In genomic region chr1:212649020-212649419, GRCh38 we compare ENCODE assay signal across 15 cellular contexts. TPM values are rescaled to one million over a fixed set of nuclear protein-coding genes. Genes with fewer than 3 reads are reported as not detected.
A peak's percentile ranks its signal among the peaks of the same experiment; 100 is the strongest.
DNase-seq lines count a peak whose midpoint lies in the region; ATAC-seq and TF ChIP-seq lines count a peak whose summit lies in the region.
"Had no signal": no experiment of that assay in that cellular context is flagged by ENCODE, and none has a peak within 500 bp of the region (broad histone marks: within the 10 kb centered on the region; RNA-seq: fewer than 3 reads in every experiment).

No MANE protein-coding gene starts in this region.

- no peak overlapping the region for H3K14ac ChIP-seq in IMR-90 (replicated peaks; ENCODE audit: low read depth, low read length)

- H3K9me3 Mint-ChIP-seq in chondrocyte (ENCODE audit: low read depth) (no peaks in the 10 kb centered on the region), osteocyte (ENCODE audit: unreplicated experiment) (no peaks in the 10 kb centered on the region)
- no peaks in the 10 kb centered on the region for H3K9me3 Mint-ChIP-seq in effector memory CD8-positive, alpha-beta T cell
- H3K9me3 Mint-ChIP-seq: CD4-positive, alpha-beta T cell; H9; IgD-negative memory B cell had no signal

- no peak overlapping the region for H3K4me3 ChIP-seq in IMR-90 (ENCODE audit: insufficient read depth, low read depth, low read length)
- H3K4me3 ChIP-seq in dorsolateral prefrontal cortex = no peak overlapping the region

- in situ Hi-C loops in IMR-90 (cut with MboI; ENCODE audit: low sequenced_read_pairs) = no loop called here

- peak; percentile 80 for ATAC-seq in IMR-90 (ENCODE audit: low read depth)
- no peak for ATAC-seq in effector memory CD8-positive, alpha-beta T cell (replicated peaks)
- ATAC-seq in HG03354 (IDR thresholded peaks at IDR 0.05; ENCODE audit: poor library complexity, severe bottlenecking, unreplicated experiment) = no peak

- no peak overlapping the region for H2AK5ac ChIP-seq in IMR-90 (ENCODE audit: low read depth, low read length)

- H2BK20ac ChIP-seq in IMR-90 (ENCODE audit: low read depth, low read length) = no peak overlapping the region

- no peaks in the 10 kb centered on the region for H3K36me3 ChIP-seq in IMR-90 (ENCODE audit: control insufficient read depth, insufficient read depth, low read length)

- BruUV-seq in IMR-90 (replicated peaks; lab: Mats Ljungman, UMichigan) = no TSS peak

- peaks cover 8% of the 10 kb centered on the region for H3K27me3 Mint-ChIP-seq in chondrocyte (ENCODE audit: low read depth)
- H3K27me3 Mint-ChIP-seq in osteocyte (ENCODE audit: unreplicated experiment) = peaks cover 13% of the 10 kb centered on the region
- H3K27me3 Mint-ChIP-seq in effector memory CD8-positive, alpha-beta T cell = peaks cover 3 to 52% of the 10 kb centered on the region in 2 donors

- TF ChIP-seq CTCF in IMR-90 (conservative IDR thresholded peaks at IDR 0.05; ENCODE audit: low read depth, low read length) = no peak
- no peak for TF ChIP-seq CTCF in chondrocyte (IDR thresholded peaks at IDR 0.05)
- no peak for TF ChIP-seq CTCF in osteocyte (IDR thresholded peaks at IDR 0.05)
- TF ChIP-seq CTCF in dorsolateral prefrontal cortex (IDR thresholded peaks at IDR 0.05 in 54 of 56, conservative IDR thresholded peaks at IDR 0.05 in 2 of 56; ENCODE audit: low read depth in 1 of 56, partially characterized antibody in 56 of 56) = no peak

- CTCF ChIA-PET in IMR-90 (lab: Yijun Ruan, JAX) = no interaction called here

- H3K4me3 Mint-ChIP-seq in chondrocyte (ENCODE audit: unreplicated experiment) (no peak overlapping the region), osteocyte (ENCODE audit: unreplicated experiment) (no peak overlapping the region)
- no peak overlapping the region for H3K4me3 Mint-ChIP-seq in effector memory CD8-positive, alpha-beta T cell
- H3K4me3 Mint-ChIP-seq: CD4-positive, alpha-beta T cell; H9; IgD-negative memory B cell had no signal

- peaks cover 13% of the 10 kb centered on the region for H3K9me1 ChIP-seq in IMR-90 (ENCODE audit: insufficient read depth, low read length)

- no peak overlapping the region for H3K18ac ChIP-seq in IMR-90 (ENCODE audit: low read depth, low read length)

- dilution Hi-C loops in IMR-90 (cut with HindIII; ENCODE audit: low sequenced_read_pairs, unreplicated experiment) = no loop called here

- no peaks in the 10 kb centered on the region for H4K20me1 ChIP-seq in IMR-90 (ENCODE audit: insufficient read depth, low read length)

- H3K27ac Mint-ChIP-seq in chondrocyte (ENCODE audit: unreplicated experiment) (peak overlapping the region; percentile 64), osteocyte (ENCODE audit: unreplicated experiment) (peak overlapping the region; percentile 3)
- H3K27ac Mint-ChIP-seq in effector memory CD8-positive, alpha-beta T cell = no peak overlapping the region
- H3K27ac Mint-ChIP-seq: CD4-positive, alpha-beta T cell; H9; IgD-negative memory B cell had no signal

- POLR2A ChIA-PET in IMR-90 (lab: Charles Lee; ENCODE audit: unreplicated experiment) = no interaction called here

- no peaks in the 10 kb centered on the region for H3K27me3 ChIP-seq in IMR-90 (ENCODE audit: control insufficient read depth, insufficient read depth, low read length)
- no peaks in the 10 kb centered on the region for H3K27me3 ChIP-seq in dorsolateral prefrontal cortex

- no CpG with 5 or more reads among the region's 2 CpGs for WGBS in IMR-90 (ENCODE audit: extremely low coverage in 2 of 2, insufficient read length in 1 of 2), 2 experiments

- H2BK120ac ChIP-seq in IMR-90 (ENCODE audit: low read depth, low read length) = no peak overlapping the region

- H3K4me2 ChIP-seq in IMR-90 (ENCODE audit: low read depth, low read length) = no peak overlapping the region

- H3K4me1 ChIP-seq in IMR-90 (ENCODE audit: control insufficient read depth, insufficient read depth, low read length) = peaks cover 15% of the 10 kb centered on the region

- H3K79me1 ChIP-seq in IMR-90 (ENCODE audit: low read depth in 1 of 2, low read length in 2 of 2) = no peaks in the 10 kb centered on the region

- TF ChIP-seq RAD21 in IMR-90 (IDR thresholded peaks at IDR 0.05; ENCODE audit: low read length) = no peak

- H3K27ac ChIP-seq in IMR-90 (ENCODE audit: insufficient read depth, low read length) (no peak overlapping the region), dorsolateral prefrontal cortex (no peak overlapping the region)
- H3K27ac ChIP-seq: C4-2B had no signal

- no peak overlapping the region for H2BK15ac ChIP-seq in IMR-90 (ENCODE audit: low read depth, low read length)

- H4K91ac ChIP-seq in IMR-90 (ENCODE audit: insufficient read depth, low read depth, low read length) = no peak overlapping the region

- H2AK9ac ChIP-seq in IMR-90 (replicated peaks; ENCODE audit: low read depth, low read length, poor library complexity) = no peak overlapping the region

- no peak overlapping the region for H3K56ac ChIP-seq in IMR-90 (ENCODE audit: extremely low read depth, insufficient read depth, low read length)

- no peak for TF ChIP-seq POLR2A in IMR-90 (IDR thresholded peaks at IDR 0.05; ENCODE audit: low read depth, low read length)

- H3K23ac ChIP-seq in IMR-90 (ENCODE audit: low read depth, low read length) = no peak overlapping the region

- no peak overlapping the region for H4K8ac ChIP-seq in IMR-90 (ENCODE audit: low read depth in 2 of 2, low read length in 2 of 2)

- no peak overlapping the region for H3K9ac ChIP-seq in IMR-90 (ENCODE audit: low read depth, low read length)

- H3K36me3 Mint-ChIP-seq in chondrocyte (ENCODE audit: low read depth) (peaks cover 4% of the 10 kb centered on the region), osteocyte (ENCODE audit: unreplicated experiment) (no peaks in the 10 kb centered on the region)
- no peaks in the 10 kb centered on the region for H3K36me3 Mint-ChIP-seq in effector memory CD8-positive, alpha-beta T cell (ENCODE audit: insufficient read depth)
- H3K36me3 Mint-ChIP-seq: IgD-negative memory B cell had no signal

- no peak overlapping the region for H2AFZ ChIP-seq in IMR-90 (replicated peaks; ENCODE audit: low read length, poor library complexity)

- H2BK5ac ChIP-seq in IMR-90 (ENCODE audit: low read depth, low read length, poor library complexity, severe bottlenecking) = peak overlapping the region; percentile 56

- peaks cover 30% of the 10 kb centered on the region for H3K4me1 Mint-ChIP-seq in chondrocyte (ENCODE audit: low read depth)
- H3K4me1 Mint-ChIP-seq in osteocyte (ENCODE audit: unreplicated experiment) = peaks cover 17% of the 10 kb centered on the region
- no peaks in the 10 kb centered on the region for H3K4me1 Mint-ChIP-seq in effector memory CD8-positive, alpha-beta T cell (ENCODE audit: low read depth in 2 of 2)
- H3K4me1 Mint-ChIP-seq: H9, IgD-negative memory B cell had no signal

- H3K4ac ChIP-seq in IMR-90 (ENCODE audit: low read depth, low read length) = no peak overlapping the region

- DNase-seq in IMR-90 (peak; percentile 82), chondrocyte (ENCODE audit: low spot score) (no peak), fibroblast of peridontal ligament (ENCODE audit: extremely low read depth) (peak; percentile 95), osteocyte (ENCODE audit: extremely low spot score, unreplicated experiment) (no peak), retina (no peak), dorsolateral prefrontal cortex (no peak)
- no peak for DNase-seq in effector memory CD8-positive, alpha-beta T cell
- DNase-seq: ACHN; AML-193; Caco-2; CD4-positive, alpha-beta T cell; H9 had no signal

- H4K5ac ChIP-seq in IMR-90 (ENCODE audit: low read depth, low read length) = no peak overlapping the region

- intact Hi-C loops in IMR-90 (cut with micrococcal nuclease) (loop anchor here (5.0 kb wide), 1 partner anchor 37 kb away; no protein-coding TSS in a partner anchor), dorsolateral prefrontal cortex (cut with DNase I) (no loop called here)

- H3K9me3 ChIP-seq in IMR-90 (ENCODE audit: control insufficient read depth, insufficient read depth, low read length) = 0 out of 2 replicates have a peak, but pooled peaks cover 2% of the 10 kb centered on the region
- H3K9me3 ChIP-seq: Caco-2 had no signal

TF ChIP-seq in IMR-90, 13 proteins besides CTCF, POLR2A, EP300 and RAD21:
- TF ChIP-seq NFE2L2 (IDR thresholded peaks at IDR 0.05; ENCODE audit: low read depth, low read length) (no peak), CEBPB (IDR thresholded peaks at IDR 0.05; ENCODE audit: low read depth, low read length) (peak; percentile 80)

RNA-seq across cellular contexts. Expression of gene ATF3, which starts 40.5 kb away (rescaled TPM):
- total RNA-seq in IMR-90 (2012; rRNA removed) (9.9 and 15.0 TPM in 2 replicates), chondrocyte (3.5 to 54.5 TPM (median 50.2 TPM) in 3 replicates), osteocyte (18.7 and 45.3 TPM in 2 replicates), dorsolateral prefrontal cortex (100 to 1,000 TPM in 1 of 120 experiments, 10 to 100 TPM in 70, 1 to 10 TPM in 49; 2.2 to 116 (median 11.2) TPM)
- polyA plus RNA-seq in IMR-90 (2012; rRNA removed) = 12.3 and 17.9 TPM in 2 replicates
- polyA plus RNA-seq in IMR-90 (2012; cell fraction: cytosol; rRNA removed) = 13.7 and 26.0 TPM in 2 replicates
- 98.0 and 356 TPM in 2 replicates for polyA plus RNA-seq in IMR-90 (2012; cell fraction: nucleus; rRNA removed; ENCODE audit: low replicate concordance)

RNA-seq across cellular contexts. Expression of gene BATF3, which starts 50.6 kb away (rescaled TPM):
- 1.6 and 2.2 TPM in 2 replicates for total RNA-seq in IMR-90 (2012; rRNA removed)
- polyA plus RNA-seq in IMR-90 (2012; rRNA removed) = 3.0 and 3.9 TPM in 2 replicates
- polyA plus RNA-seq in IMR-90 (2012; cell fraction: cytosol; rRNA removed) = 3.4 and 3.8 TPM in 2 replicates
- 5.1 and 5.2 TPM in 2 replicates for polyA plus RNA-seq in IMR-90 (2012; cell fraction: nucleus; rRNA removed; ENCODE audit: low replicate concordance)
- 0.36 to 3.7 TPM (median 1.7 TPM) in 3 replicates for total RNA-seq in chondrocyte
- 0.56 and 0.71 TPM in 2 replicates for total RNA-seq in osteocyte
- total RNA-seq in dorsolateral prefrontal cortex = 10 to 100 TPM in 19 of 120 experiments, 1 to 10 TPM in 101; 3.4 to 14.4 (median 7.2) TPM

Comparison
In these comparisons a context has a peak if more than half of its experiments do, and no peak if none do; other contexts are left out.
1. DNase-seq: peak in IMR-90 (single experiment) and fibroblast of peridontal ligament (single experiment); none in chondrocyte (single experiment), osteocyte (single experiment), effector memory CD8-positive, alpha-beta T cell (0 of 3), retina (single experiment) and dorsolateral prefrontal cortex (0 of 10).
2. H3K27ac Mint-ChIP-seq: peak in chondrocyte (single experiment) and osteocyte (single experiment); none in effector memory CD8-positive, alpha-beta T cell (0 of 2).